In the genomic region with DNA sequence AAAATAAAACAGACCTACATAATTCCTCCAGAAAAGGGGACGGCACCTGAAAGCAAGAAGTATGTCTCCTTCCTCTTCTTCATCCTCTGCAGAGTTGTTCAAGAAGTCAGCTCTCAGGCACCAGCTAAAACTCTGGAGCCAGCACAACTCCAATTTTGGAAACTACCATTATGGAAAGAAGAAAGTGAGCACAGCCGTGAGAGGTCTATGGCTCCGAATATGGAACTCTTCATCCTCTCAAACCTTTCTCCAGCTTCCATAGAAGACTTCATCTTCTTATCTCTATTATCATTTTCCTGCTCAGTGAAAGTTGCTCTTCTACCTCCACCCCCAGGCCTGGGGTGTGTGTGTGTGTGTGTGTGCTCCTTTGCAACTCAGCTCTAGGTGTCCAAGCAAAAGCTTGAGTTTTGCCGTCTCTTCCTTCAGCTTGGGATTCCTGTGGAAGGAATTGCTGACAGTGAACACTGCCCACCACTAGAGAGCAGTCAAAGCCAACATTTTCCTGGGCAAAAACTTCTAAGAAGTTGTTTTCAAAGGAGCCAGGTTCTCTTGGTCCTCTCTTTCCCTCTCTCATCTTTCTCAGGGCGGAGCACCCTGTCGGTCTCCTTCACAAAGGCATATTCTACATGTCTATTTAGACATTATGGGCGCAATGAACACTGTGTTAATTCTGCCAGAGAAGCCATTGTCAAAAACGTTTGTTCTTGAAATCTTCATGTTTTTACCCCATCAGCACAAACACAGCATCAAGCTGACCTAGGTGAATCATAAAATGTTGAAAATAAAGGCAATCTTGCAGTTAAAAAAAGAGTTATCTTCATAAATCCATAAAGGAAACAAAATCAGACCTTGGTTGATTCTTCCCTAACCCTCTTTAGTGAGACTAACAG, we compare ENCODE assay signal across 7 cellular contexts.
DNase-seq lines count a peak whose midpoint lies in the region; ATAC-seq and TF ChIP-seq lines count a peak whose summit lies in the region.

No MANE protein-coding gene starts in this region.

- H3K27ac ChIP-seq in neuronal stem cell (replicated peaks; ENCODE audit: low read length): no peak overlapping the region

- H3K14ac ChIP-seq in neuronal stem cell (ENCODE audit: low read length): no peak overlapping the region

- H4K8ac ChIP-seq in neuronal stem cell (ENCODE audit: low read depth, low read length): no peak overlapping the region

- ATAC-seq in GM18519 (IDR thresholded peaks at IDR 0.05; ENCODE audit: low FRiP score, unreplicated experiment) (no peak), HG02973 (IDR thresholded peaks at IDR 0.05; ENCODE audit: unreplicated experiment) (no peak)

- in situ Hi-C loops in SK-MEL-5 (cut with HindIII; ENCODE audit: low pct_unique_long_range_greater_than_20kb, low sequenced_read_pairs): no loop called here

- H3K27me3 ChIP-seq in GM06990 (replicated peaks; ENCODE audit: control insufficient read depth, insufficient read depth, low read length) (no peaks in the 10 kb centered on the region), neuronal stem cell (ENCODE audit: control insufficient read depth in 3 of 3, insufficient read depth in 3 of 3, low read depth in 1 of 3, low read length in 3 of 3) (no peaks in the 10 kb centered on the region)

- H3K79me1 ChIP-seq in neuronal stem cell (ENCODE audit: low read depth, low read length): no peaks in the 10 kb centered on the region

- H2BK120ac ChIP-seq in neuronal stem cell (ENCODE audit: low read depth, low read length): no peak overlapping the region

- DNase-seq in GM06990 (ENCODE audit: extremely low read depth, insufficient read length) (no peak), Kasumi-1 (lab: John Stamatoyannopoulos, UW) (peak; percentile 43 to 63), SK-MEL-5 (ENCODE audit: low read depth, low spot score) (peak; percentile 63), fibroblast of mammary gland (ENCODE audit: low read depth) (peak; percentile 61), neuronal stem cell (ENCODE audit: low spot score) (peak; percentile 44)

- no peak overlapping the region for H3K23ac ChIP-seq in neuronal stem cell (ENCODE audit: low read depth, low read length, poor library complexity)

- no peaks in the 10 kb centered on the region for H3K36me3 ChIP-seq in GM06990 (ENCODE audit: control insufficient read depth, insufficient read depth, low read length)
- no peaks in the 10 kb centered on the region for H3K36me3 ChIP-seq in neuronal stem cell (replicated peaks in 1 of 2; ENCODE audit: control insufficient read depth in 2 of 2, insufficient read depth in 2 of 2, low read length in 2 of 2)

- H3K9ac ChIP-seq in neuronal stem cell (ENCODE audit: low read depth, low read length, poor library complexity): no peak overlapping the region

- H3K4me2 ChIP-seq in neuronal stem cell (ENCODE audit: insufficient read depth, low read length, poor library complexity, severe bottlenecking): no peak overlapping the region

- no peak overlapping the region for H3K4me3 ChIP-seq in GM06990 (replicated peaks; ENCODE audit: low read depth, low read length)
- no peak overlapping the region for H3K4me3 ChIP-seq in fibroblast of mammary gland (ENCODE audit: control insufficient read depth, low read depth, low read length)
- no peak overlapping the region for H3K4me3 ChIP-seq in neuronal stem cell (ENCODE audit: low read length in 2 of 2)

- H3K4me1 ChIP-seq in neuronal stem cell (ENCODE audit: control insufficient read depth in 2 of 2, insufficient read depth in 1 of 2, low read depth in 1 of 2, low read length in 2 of 2): no peaks in the 10 kb centered on the region

- no peak overlapping the region for H4K91ac ChIP-seq in neuronal stem cell (ENCODE audit: low read depth, low read length, poor library complexity)

- TF ChIP-seq CTCF in GM06990 (IDR thresholded peaks at IDR 0.05; ENCODE audit: insufficient read depth, low read length, poor library complexity, severe bottlenecking) (peak; percentile 59), fibroblast of mammary gland (conservative IDR thresholded peaks at IDR 0.05; ENCODE audit: control insufficient read depth, insufficient read depth, low read depth, low read length) (peak; percentile 80)

- no peak overlapping the region for H2AK5ac ChIP-seq in neuronal stem cell (ENCODE audit: low read depth, low read length)

- H2AFZ ChIP-seq in neuronal stem cell (ENCODE audit: low read length): peak overlapping the region; percentile 78

- no peak overlapping the region for H2BK15ac ChIP-seq in neuronal stem cell (ENCODE audit: low read length)

- H2BK5ac ChIP-seq in neuronal stem cell (ENCODE audit: low read length): no peak overlapping the region

- no peak overlapping the region for H2BK12ac ChIP-seq in neuronal stem cell (ENCODE audit: low read length)

- no peak overlapping the region for H3K18ac ChIP-seq in neuronal stem cell (ENCODE audit: low read length)

- no peak overlapping the region for H3K4ac ChIP-seq in neuronal stem cell (ENCODE audit: low read length)

- WGBS in neuronal stem cell (ENCODE audit: extremely low coverage in 2 of 2, insufficient read length in 2 of 2, insufficient replicate concordance in 1 of 2), 2 donors: no CpG with 5 or more reads among the region's 8 CpGs

- H3K9me3 ChIP-seq in neuronal stem cell (replicated peaks in 1 of 2; ENCODE audit: control insufficient read depth in 2 of 2, insufficient read depth in 1 of 2, low read depth in 1 of 2, low read length in 2 of 2): no peaks in the 10 kb centered on the region
